ENCODE assay signal across 9 cellular contexts in genomic region chr19:35828694-35829301, GRCh38. TPM values are rescaled to one million over a fixed set of nuclear protein-coding genes. Genes with fewer than 3 reads are reported as not detected.
DNase-seq lines count a peak whose midpoint lies in the region; ATAC-seq and TF ChIP-seq lines count a peak whose summit lies in the region.
"Had no signal": no experiment of that assay in that cellular context is flagged by ENCODE, and none has a peak within 500 bp of the region (broad histone marks: within the 10 kb centered on the region; RNA-seq: fewer than 3 reads in every experiment).

No MANE protein-coding gene starts in this region.

- ATAC-seq in CD8-positive, alpha-beta T cell, result no peak
- ATAC-seq in activated T-cell treated with anti-CD3 and anti-CD28 coated beads, Interleukin-2, amount 50 U/mL, for 72 hours (replicated peaks in 1 of 2), result no peak
- ATAC-seq in GM18498 (IDR thresholded peaks at IDR 0.05; ENCODE audit: unreplicated experiment) (no peak), HG03139 (IDR thresholded peaks at IDR 0.05; ENCODE audit: unreplicated experiment) (no peak)

- no peaks in the 10 kb centered on the region for H3K9me3 ChIP-seq in CD8-positive, alpha-beta T cell (ENCODE audit: low read length)

- TF ChIP-seq CTCF in CD8-positive, alpha-beta T cell (IDR thresholded peaks at IDR 0.05), result no peak
- TF ChIP-seq CTCF in retinal pigment epithelial cell (conservative IDR thresholded peaks at IDR 0.05; ENCODE audit: low read depth, low read length), result no peak

- H3K27me3 Mint-ChIP-seq in CD8-positive, alpha-beta T cell (ENCODE audit: low read depth), result peaks cover 29% of the 10 kb centered on the region
- H3K27me3 Mint-ChIP-seq in activated T-cell treated with anti-CD3 and anti-CD28 coated beads, Interleukin-2, amount 50 U/mL, for 72 hours (ENCODE audit: low read depth), result peaks cover 14% of the 10 kb centered on the region

- H3K4me1 Mint-ChIP-seq in CD8-positive, alpha-beta T cell (ENCODE audit: low read depth), result no peaks in the 10 kb centered on the region
- H3K4me1 Mint-ChIP-seq in activated T-cell treated with anti-CD3 and anti-CD28 coated beads, Interleukin-2, amount 50 U/mL, for 72 hours (ENCODE audit: low read depth), result no peaks in the 10 kb centered on the region

- no peaks in the 10 kb centered on the region for H3K9me3 Mint-ChIP-seq in CD8-positive, alpha-beta T cell
- no peaks in the 10 kb centered on the region for H3K9me3 Mint-ChIP-seq in activated T-cell treated with anti-CD3 and anti-CD28 coated beads, Interleukin-2, amount 50 U/mL, for 72 hours
- H3K9me3 Mint-ChIP-seq: activated naive CD4-positive, alpha-beta T cell treated with anti-CD3 and anti-CD28 coated beads, Interleukin-2, amount 50 U/mL, for 72 hours had no signal

- no peaks in the 10 kb centered on the region for H3K27me3 ChIP-seq in CD8-positive, alpha-beta T cell (ENCODE audit: insufficient read depth, low read length)

- H3K27ac Mint-ChIP-seq in CD8-positive, alpha-beta T cell, result no peak overlapping the region
- no peak overlapping the region for H3K27ac Mint-ChIP-seq in activated T-cell treated with anti-CD3 and anti-CD28 coated beads, Interleukin-2, amount 50 U/mL, for 72 hours
- H3K27ac Mint-ChIP-seq: activated naive CD4-positive, alpha-beta T cell treated with anti-CD3 and anti-CD28 coated beads, Interleukin-2, amount 50 U/mL, for 72 hours had no signal

- H3K4me3 Mint-ChIP-seq in CD8-positive, alpha-beta T cell, result no peak overlapping the region
- H3K4me3 Mint-ChIP-seq in activated T-cell treated with anti-CD3 and anti-CD28 coated beads, Interleukin-2, amount 50 U/mL, for 72 hours, result no peak overlapping the region

- CTCF ChIA-PET in CD8-positive, alpha-beta T cell (lab: Charles Lee), result no interaction called here

- no peaks in the 10 kb centered on the region for H3K4me1 ChIP-seq in CD8-positive, alpha-beta T cell (ENCODE audit: insufficient read depth, low read length)

- POLR2A ChIA-PET in CD8-positive, alpha-beta T cell (lab: Charles Lee), result interaction anchor here (1.4 kb wide), 1 partner anchor 9 kb away, joined by 3 read pairs; no protein-coding TSS in a partner anchor

- DNase-seq in CD8-positive, alpha-beta T cell, result peak in 5 of 7 experiments; percentile 30 to 60 (median 50)
- DNase-seq in MV-4-11 (lab: John Stamatoyannopoulos, UW) (peak; percentile 50), glomerular visceral epithelial cell (ENCODE audit: extremely low spot score) (peak; percentile 58), retinal pigment epithelial cell (ENCODE audit: low read depth) (peak; percentile 14), COR-L47 (lab: John Stamatoyannopoulos, UW) (no peak)
- peak; percentile 44 to 53 for DNase-seq in activated T-cell treated with anti-CD3 and anti-CD28 coated beads, Interleukin-2, amount 50 U/mL, for 72 hours

- intact Hi-C loops in CD8-positive, alpha-beta T cell (cut with DNase I, micrococcal nuclease), result no loop called here

- no peak overlapping the region for H3K27ac ChIP-seq in CD8-positive, alpha-beta T cell (ENCODE audit: low read depth, low read length)

- no peaks in the 10 kb centered on the region for H3K36me3 ChIP-seq in CD8-positive, alpha-beta T cell (ENCODE audit: insufficient read depth, low read length)

- H3K4me3 ChIP-seq in CD8-positive, alpha-beta T cell (ENCODE audit: low read depth, low read length), result no peak overlapping the region
- H3K4me3 ChIP-seq in retinal pigment epithelial cell (ENCODE audit: low read length), result no peak overlapping the region

- no peaks in the 10 kb centered on the region for H3K36me3 Mint-ChIP-seq in CD8-positive, alpha-beta T cell
- no peaks in the 10 kb centered on the region for H3K36me3 Mint-ChIP-seq in activated T-cell treated with anti-CD3 and anti-CD28 coated beads, Interleukin-2, amount 50 U/mL, for 72 hours (ENCODE audit: insufficient read depth in 2 of 2)
- H3K36me3 Mint-ChIP-seq: activated naive CD4-positive, alpha-beta T cell treated with anti-CD3 and anti-CD28 coated beads, Interleukin-2, amount 50 U/mL, for 72 hours had no signal

RNA-seq across cellular contexts. Expression of gene PRODH2, which starts 16.2 kb away (rescaled TPM):
- not detected for total RNA-seq in CD8-positive, alpha-beta T cell
- not detected for total RNA-seq in activated T-cell treated with anti-CD3 and anti-CD28 coated beads, Interleukin-2, amount 50 U/mL, for 72 hours
- total RNA-seq: activated naive CD4-positive, alpha-beta T cell treated with anti-CD3 and anti-CD28 coated beads, Interleukin-2, amount 50 U/mL, for 72 hours had no signal

RNA-seq across cellular contexts. Expression of gene NPHS1, which starts 23.5 kb away (rescaled TPM):
- total RNA-seq in CD8-positive, alpha-beta T cell, result under 1 TPM in 1 of 2 experiments, not detected in 1; 0.46 TPM
- under 1 TPM; 0.22 to 0.74 TPM for total RNA-seq in activated T-cell treated with anti-CD3 and anti-CD28 coated beads, Interleukin-2, amount 50 U/mL, for 72 hours

RNA-seq across cellular contexts. Expression of gene KIRREL2, which starts 27.9 kb away (rescaled TPM):
- total RNA-seq in CD8-positive, alpha-beta T cell, result under 1 TPM; 0.49 to 0.69 TPM
- 1 to 10 TPM; 3.0 to 5.6 TPM for total RNA-seq in activated T-cell treated with anti-CD3 and anti-CD28 coated beads, Interleukin-2, amount 50 U/mL, for 72 hours

RNA-seq across cellular contexts. Expression of gene APLP1, which starts 39.6 kb away (rescaled TPM):
- total RNA-seq in CD8-positive, alpha-beta T cell, result not detected
- total RNA-seq in activated T-cell treated with anti-CD3 and anti-CD28 coated beads, Interleukin-2, amount 50 U/mL, for 72 hours, result 1 to 10 TPM; 2.4 to 7.7 TPM

RNA-seq across cellular contexts. Expression of gene ARHGAP33, which starts 53.4 kb away (rescaled TPM):
- total RNA-seq in CD8-positive, alpha-beta T cell, result 10 to 100 TPM in 1 of 2 experiments, 1 to 10 TPM in 1; 8.7 to 10.6 TPM
- total RNA-seq in activated T-cell treated with anti-CD3 and anti-CD28 coated beads, Interleukin-2, amount 50 U/mL, for 72 hours, result 10 to 100 TPM; 66.8 to 86.0 TPM
